8 cellular contexts compared by ENCODE assay signal in genomic region chr12:21169878-21170472, GRCh38. TPM values are rescaled to one million over a fixed set of nuclear protein-coding genes. Genes with fewer than 3 reads are reported as not detected.
DNase-seq lines count a peak whose midpoint lies in the region; ATAC-seq, FAIRE-seq and TF ChIP-seq lines count a peak whose summit lies in the region.

No MANE protein-coding gene starts in this region.

- ATAC-seq in HG03460 (IDR thresholded peaks at IDR 0.05; ENCODE audit: unreplicated experiment) = peak; percentile 76
- no peak for ATAC-seq in body of pancreas
- peak; percentile 70 to 82 (median 74) for ATAC-seq in right lobe of liver
- ATAC-seq in gastrocnemius medialis = no peak

- TF ChIP-seq CTCF in body of pancreas (IDR thresholded peaks at IDR 0.05) (peak; percentile 48 to 72 (median 66)), right lobe of liver (IDR thresholded peaks at IDR 0.05) (peak; percentile 47 to 72 (median 66)), gastrocnemius medialis (IDR thresholded peaks at IDR 0.05 in 4 of 5, conservative IDR thresholded peaks at IDR 0.05 in 1 of 5) (peak in 2 of 5 experiments; percentile 17 to 40)

- H3K9me3 ChIP-seq in body of pancreas (no peaks in the 10 kb centered on the region), right lobe of liver (no peaks in the 10 kb centered on the region), gastrocnemius medialis (no peaks in the 10 kb centered on the region)

- H3K4me1 ChIP-seq in body of pancreas = no peaks in the 10 kb centered on the region
- H3K4me1 ChIP-seq in right lobe of liver = peaks cover 0 to 13% (median 3%) of the 10 kb centered on the region in 4 donors
- no peaks in the 10 kb centered on the region for H3K4me1 ChIP-seq in gastrocnemius medialis

- no peaks in the 10 kb centered on the region for H3K27me3 ChIP-seq in body of pancreas
- H3K27me3 ChIP-seq in right lobe of liver = no peaks in the 10 kb centered on the region
- no peaks in the 10 kb centered on the region for H3K27me3 ChIP-seq in gastrocnemius medialis

- TF ChIP-seq POLR2A in body of pancreas (IDR thresholded peaks at IDR 0.05) (no peak), right lobe of liver (IDR thresholded peaks at IDR 0.05) (no peak), gastrocnemius medialis (IDR thresholded peaks at IDR 0.05) (no peak)

- peak; percentile 35 for FAIRE-seq in GM19239 (lab: Jason Lieb, UNC)

- in situ Hi-C loops in gastrocnemius medialis (cut with MboI; ENCODE audit: low sequenced_read_pairs in 4 of 4) = no loop called here

- H3K36me3 ChIP-seq in body of pancreas (replicated peaks in 1 of 2; ENCODE audit: insufficient read depth in 1 of 2, low read depth in 2 of 2) (no peaks in the 10 kb centered on the region), right lobe of liver (peaks cover 0 to 8% (median 2%) of the 10 kb centered on the region in 4 donors), gastrocnemius medialis (no peaks in the 10 kb centered on the region)

- intact Hi-C loops in body of pancreas (cut with DNase I) = loop anchor here (10.0 kb wide), 1 partner anchor 225 kb away; no protein-coding TSS in a partner anchor
- intact Hi-C loops in right lobe of liver (cut with DNase I) = no loop called here
- intact Hi-C loops in gastrocnemius medialis (cut with DNase I; ENCODE audit: low total_unique reads) = no loop called here

- DNase-seq in DMS114 treated with DMSO at 0.1 percent for 48 hours (lab: John Stamatoyannopoulos, UW; ENCODE audit: unreplicated experiment) = peak; percentile 51
- peak; percentile 2 for DNase-seq in GM19239 (ENCODE audit: insufficient read length, low spot score)
- peak; percentile 20 for DNase-seq in NOMO-1 treated with DMSO at 0.1 percent for 48 hours (lab: John Stamatoyannopoulos, UW; ENCODE audit: unreplicated experiment)
- peak; percentile 32 to 65 (median 49) for DNase-seq in body of pancreas
- no peak for DNase-seq in right lobe of liver
- DNase-seq in gastrocnemius medialis = no peak
- DNase-seq in epidermal melanocyte (ENCODE audit: insufficient read length, low spot score) = no peak

- no peak overlapping the region for H3K27ac ChIP-seq in body of pancreas
- no peak overlapping the region for H3K27ac ChIP-seq in right lobe of liver
- no peak overlapping the region for H3K27ac ChIP-seq in gastrocnemius medialis

- H3K4me3 ChIP-seq in body of pancreas = no peak overlapping the region
- no peak overlapping the region for H3K4me3 ChIP-seq in right lobe of liver
- H3K4me3 ChIP-seq in gastrocnemius medialis = no peak overlapping the region

- WGBS in body of pancreas, 2 donors = 35 to 38% methylated on average over 3 of the region's 3 CpGs
- 15% methylated on average over 3 of the region's 3 CpGs for WGBS in right lobe of liver (ENCODE audit: insufficient coverage, low coverage, low lambda C conversion rate, missing lambda C conversion rate)

RNA-seq across cellular contexts. Expression of gene SLCO1B1, which starts 39.0 kb away (rescaled TPM):
- total RNA-seq in body of pancreas = not detected
- 100 to 1,000 TPM; 126 to 285 (median 145) TPM for total RNA-seq in right lobe of liver
- total RNA-seq in gastrocnemius medialis = under 1 TPM in 2 of 4 donors, not detected in 2; 0.16 to 0.47 TPM

Comparison
In these comparisons a context has a peak if more than half of its experiments do, and no peak if none do; other contexts are left out.
1. DNase-seq: peak in DMS114 treated with DMSO at 0.1 percent for 48 hours (single experiment), GM19239 (single experiment), NOMO-1 treated with DMSO at 0.1 percent for 48 hours (single experiment) and body of pancreas (4 of 4); none in right lobe of liver (0 of 3), gastrocnemius medialis (0 of 2) and epidermal melanocyte (single experiment).
2. ATAC-seq: peak in HG03460 (single experiment) and right lobe of liver (4 of 4); none in body of pancreas (single experiment) and gastrocnemius medialis (0 of 2).
3. RNA of gene SLCO1B1, which starts 39.0 kb away (total RNA-seq): 126 to 285 TPM in right lobe of liver; 0.16 to 0.47 TPM in gastrocnemius medialis and not detected in body of pancreas; every median in the first group is over 10 times any median in the second.